1 cellular context compared by ENCODE assay signal in the genomic region with DNA sequence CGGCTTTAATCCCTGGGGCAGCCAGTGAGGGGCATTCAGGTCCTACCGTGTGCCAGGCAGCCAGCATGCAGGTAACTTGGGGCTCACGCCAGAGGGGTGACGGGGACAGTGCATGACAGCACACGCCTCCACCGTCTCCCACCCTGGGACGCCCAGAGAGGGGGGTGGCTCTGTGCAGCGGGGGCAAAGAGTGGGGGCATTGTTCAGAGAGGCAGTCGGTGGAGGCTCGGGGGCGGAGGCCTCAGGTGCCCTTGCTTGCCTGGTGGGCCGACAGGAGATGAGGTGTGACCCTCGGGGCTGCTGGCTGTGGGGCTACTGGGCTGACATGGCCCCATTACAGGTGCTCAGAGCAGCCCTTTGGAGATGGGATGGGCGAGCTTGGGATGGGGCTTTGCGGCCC.
A peak's percentile ranks its signal among the peaks of the same experiment; 100 is the strongest.
TF ChIP-seq lines count a peak whose summit lies in the region.

No MANE protein-coding gene starts in this region.

TF ChIP-seq in HepG2, 621 proteins besides CTCF, POLR2A, EP300 and RAD21:
- TF ChIP-seq, protein P1, sequence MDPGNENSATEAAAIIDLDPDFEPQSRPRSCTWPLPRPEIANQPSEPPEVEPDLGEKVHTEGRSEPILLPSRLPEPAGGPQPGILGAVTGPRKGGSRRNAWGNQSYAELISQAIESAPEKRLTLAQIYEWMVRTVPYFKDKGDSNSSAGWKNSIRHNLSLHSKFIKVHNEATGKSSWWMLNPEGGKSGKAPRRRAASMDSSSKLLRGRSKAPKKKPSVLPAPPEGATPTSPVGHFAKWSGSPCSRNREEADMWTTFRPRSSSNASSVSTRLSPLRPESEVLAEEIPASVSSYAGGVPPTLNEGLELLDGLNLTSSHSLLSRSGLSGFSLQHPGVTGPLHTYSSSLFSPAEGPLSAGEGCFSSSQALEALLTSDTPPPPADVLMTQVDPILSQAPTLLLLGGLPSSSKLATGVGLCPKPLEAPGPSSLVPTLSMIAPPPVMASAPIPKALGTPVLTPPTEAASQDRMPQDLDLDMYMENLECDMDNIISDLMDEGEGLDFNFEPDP (CRISPR knock-in tag; conservative IDR thresholded peaks at IDR 0.05) = no peak
- TF ChIP-seq AGO2 (optimal IDR thresholded peaks at IDR 0.05; ENCODE audit: low read depth, low read length) (peak; percentile 28), WIZ (CRISPR knock-in tag; IDR thresholded peaks at IDR 0.05) (no peak)
